10 cellular contexts compared by ENCODE assay signal in the genomic region with DNA sequence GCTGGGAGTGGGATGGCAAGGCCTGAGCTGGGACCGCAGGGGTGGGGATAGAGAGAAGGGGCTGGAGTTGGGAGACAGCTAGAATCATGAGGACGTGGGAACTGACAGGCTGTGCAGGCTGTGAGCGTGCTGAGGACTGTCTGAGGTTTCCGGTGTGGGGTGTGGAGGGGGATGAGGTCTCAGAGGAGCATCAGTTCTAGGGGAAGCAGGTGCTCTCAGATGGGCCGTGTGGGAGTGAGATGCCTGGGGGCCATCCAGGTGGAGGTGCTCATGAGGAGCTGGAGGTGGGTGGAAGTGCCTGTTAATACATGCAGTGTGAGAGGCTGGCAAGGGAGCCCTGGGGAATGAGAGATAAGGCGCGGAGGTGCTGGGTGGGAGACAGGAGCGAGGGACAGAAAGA. TPM values are rescaled to one million over a fixed set of nuclear protein-coding genes. Genes with fewer than 3 reads are reported as not detected.
DNase-seq lines count a peak whose midpoint lies in the region; ATAC-seq and TF ChIP-seq lines count a peak whose summit lies in the region.
"Had no signal": no experiment of that assay in that cellular context is flagged by ENCODE, and none has a peak within 500 bp of the region (broad histone marks: within the 10 kb centered on the region; RNA-seq: fewer than 3 reads in every experiment).

No MANE protein-coding gene starts in this region.

- TF ChIP-seq CTCF in BE2C (IDR thresholded peaks at IDR 0.05; ENCODE audit: low read depth, low read length) (no peak), A673 (conservative IDR thresholded peaks at IDR 0.05; ENCODE audit: low read depth, low read length) (no peak), ovary (IDR thresholded peaks at IDR 0.05) (no peak)

- H3K4me2 ChIP-seq in BLaER1 treated with 17β-estradiol and CSF1 and Interleukin-3, amounts not matched to agents 10 nM and 100 nM: peak overlapping the region; percentile 42 to 92 (median 74); a peak in 20 of 22 replicates

- no peak for TF ChIP-seq EP300 in ovary (IDR thresholded peaks at IDR 0.05)

- ATAC-seq in HG02678 (IDR thresholded peaks at IDR 0.05; ENCODE audit: unreplicated experiment) (peak; percentile 57), HG03439 (IDR thresholded peaks at IDR 0.05; ENCODE audit: unreplicated experiment) (no peak)
- peak; percentile 73 for ATAC-seq in effector memory CD8-positive, alpha-beta T cell (replicated peaks)

- peaks cover 0 to 8% (median 0%) of the 10 kb centered on the region in 11 experiments; a peak in 1 of 22 replicates for H4K20me1 ChIP-seq in BLaER1 treated with 17β-estradiol and CSF1 and Interleukin-3, amounts not matched to agents 10 nM and 100 nM

- peak overlapping the region; percentile 73 to 84 for H3K4me3 Mint-ChIP-seq in effector memory CD8-positive, alpha-beta T cell

- peaks cover 14% of the 10 kb centered on the region for H3K36me3 Mint-ChIP-seq in effector memory CD8-positive, alpha-beta T cell (ENCODE audit: insufficient read depth)
- H3K36me3 Mint-ChIP-seq: IgD-negative memory B cell had no signal

- peak; percentile 55 for DNase-seq in activated CD8-positive, alpha-beta memory T cell treated with anti-CD3 and anti-CD28 coated beads, Interleukin-2, amount 50 U/mL, for 4 hours
- peak; percentile 44 to 53 (median 47) for DNase-seq in effector memory CD8-positive, alpha-beta T cell
- DNase-seq in BE2C (no peak), A673 (ENCODE audit: low spot score) (no peak), ovary (no peak)
- DNase-seq: NCI-H187 treated with DMSO at 0.1 percent for 48 hours had no signal

- no peak for TF ChIP-seq POLR2A in ovary (IDR thresholded peaks at IDR 0.05)

- BruUV-seq in A673 (replicated peaks; lab: Mats Ljungman, UMichigan): no TSS peak

- peaks cover 29 to 91% (median 79%) of the 10 kb centered on the region in 10 experiments for H3K4me1 ChIP-seq in BLaER1 treated with 17β-estradiol and CSF1 and Interleukin-3, amounts not matched to agents 10 nM and 100 nM
- H3K4me1 ChIP-seq in BE2C (no peaks in the 10 kb centered on the region), A673 (ENCODE audit: insufficient read depth, low read length, poor library complexity, severe bottlenecking) (no peaks in the 10 kb centered on the region), ovary (ENCODE audit: insufficient read depth) (no peaks in the 10 kb centered on the region)

- H3K4me3 ChIP-seq in BLaER1 treated with 17β-estradiol and CSF1 and Interleukin-3, amounts not matched to agents 10 nM and 100 nM: no peak overlapping the region
- H3K4me3 ChIP-seq in BE2C (ENCODE audit: low read depth, low read length) (no peak overlapping the region), A673 (ENCODE audit: low read depth, low read length, poor library complexity, severe bottlenecking) (no peak overlapping the region), ovary (no peak overlapping the region)

- CTCF ChIA-PET in A673 (lab: Charles Lee): no interaction called here

- H3K9me3 Mint-ChIP-seq in effector memory CD8-positive, alpha-beta T cell: no peaks in the 10 kb centered on the region
- H3K9me3 Mint-ChIP-seq: IgD-negative memory B cell had no signal

- H3K27me3 Mint-ChIP-seq in effector memory CD8-positive, alpha-beta T cell: no peaks in the 10 kb centered on the region
- H3K27me3 Mint-ChIP-seq: IgD-negative memory B cell had no signal

- no peaks in the 10 kb centered on the region for H3K9me3 ChIP-seq in BLaER1 treated with 17β-estradiol and CSF1 and Interleukin-3, amounts not matched to agents 10 nM and 100 nM (replicated peaks in 1 of 11)
- no peaks in the 10 kb centered on the region for H3K9me3 ChIP-seq in BE2C
- no peaks in the 10 kb centered on the region for H3K9me3 ChIP-seq in A673 (ENCODE audit: low read depth, low read length, poor library complexity, severe bottlenecking)
- no peaks in the 10 kb centered on the region for H3K9me3 ChIP-seq in ovary

- 84 to 92% (median 87%) methylated on average over 8 of the region's 8 CpGs for WGBS in ovary, 3 donors

- peak overlapping the region; percentile 83 to 87 for H3K27ac Mint-ChIP-seq in effector memory CD8-positive, alpha-beta T cell

- intact Hi-C loops in A673 (cut with micrococcal nuclease; ENCODE audit: unreplicated experiment) (no loop called here), ovary (cut with DNase I) (loop anchor here in 1 of 4 donors (5.0 kb wide), 1 partner anchor 96 kb away; a partner anchor contains a TSS)

- peak overlapping the region in 3 of 11 experiments; percentile 33 to 44 (median 37); a peak in 5 of 22 replicates for H3K9ac ChIP-seq in BLaER1 treated with 17β-estradiol and CSF1 and Interleukin-3, amounts not matched to agents 10 nM and 100 nM

- peaks cover 20 to 26% of the 10 kb centered on the region in 2 donors for H3K4me1 Mint-ChIP-seq in effector memory CD8-positive, alpha-beta T cell (ENCODE audit: low read depth in 2 of 2)

- H3K27ac ChIP-seq in BLaER1 treated with 17β-estradiol and CSF1 and Interleukin-3, amounts not matched to agents 10 nM and 100 nM: peak overlapping the region in 3 of 11 experiments; percentile 37 to 47 (median 42); a peak in 6 of 22 replicates
- H3K27ac ChIP-seq in A673 (ENCODE audit: low read depth, low read length, poor library complexity, severe bottlenecking): no peak overlapping the region
- no peak overlapping the region for H3K27ac ChIP-seq in ovary

- no peaks in the 10 kb centered on the region for H3K36me3 ChIP-seq in BLaER1 treated with 17β-estradiol and CSF1 and Interleukin-3, amounts not matched to agents 10 nM and 100 nM
- H3K36me3 ChIP-seq in BE2C: no peaks in the 10 kb centered on the region
- H3K36me3 ChIP-seq in A673 (ENCODE audit: insufficient read depth, low read length, poor library complexity, severe bottlenecking): no peaks in the 10 kb centered on the region
- no peaks in the 10 kb centered on the region for H3K36me3 ChIP-seq in ovary

- POLR2A ChIA-PET in A673 (lab: Charles Lee; ENCODE audit: low non-redundant PET): no interaction called here

- peaks cover 0 to 17% (median 0%) of the 10 kb centered on the region in 11 experiments; a peak in 4 of 22 replicates for H3K27me3 ChIP-seq in BLaER1 treated with 17β-estradiol and CSF1 and Interleukin-3, amounts not matched to agents 10 nM and 100 nM
- no peaks in the 10 kb centered on the region for H3K27me3 ChIP-seq in BE2C
- no peaks in the 10 kb centered on the region for H3K27me3 ChIP-seq in A673 (replicated peaks; ENCODE audit: insufficient read depth, low read depth, low read length, poor library complexity)
- H3K27me3 ChIP-seq in ovary: no peaks in the 10 kb centered on the region

RNA-seq across cellular contexts. Expression of a gene that starts 27.2 kb away (rescaled TPM):
- 1.8 TPM for polyA plus RNA-seq in BE2C (2012; ENCODE audit: insufficient read depth, insufficient read length, low read depth)
- total RNA-seq in A673 (2021): 30.1 and 31.4 TPM in 2 replicates
- total RNA-seq in ovary: under 1 TPM in 6 of 7 donors, not detected in 1; 0.10 to 0.92 (median 0.25) TPM
- under 1 TPM; 0.15 to 0.38 TPM for polyA plus RNA-seq in ovary

RNA-seq across cellular contexts. Expression of a gene that starts 50.1 kb away (rescaled TPM):
- polyA plus RNA-seq in BE2C (2012; ENCODE audit: insufficient read depth, insufficient read length, low read depth): 26.4 TPM
- total RNA-seq in A673 (2021): 52.0 and 60.2 TPM in 2 replicates
- total RNA-seq in ovary: 10 to 100 TPM; 13.3 to 22.3 (median 16.5) TPM
- 10 to 100 TPM; 21.6 to 27.0 TPM for polyA plus RNA-seq in ovary

RNA-seq across cellular contexts. Expression of a gene that starts 55.0 kb away (rescaled TPM):
- 29.6 TPM for polyA plus RNA-seq in BE2C (2012; ENCODE audit: insufficient read depth, insufficient read length, low read depth)
- 0.45 and 1.4 TPM in 2 replicates for total RNA-seq in A673 (2021)
- 1 to 10 TPM in 2 of 7 donors, under 1 TPM in 5; 0.15 to 1.1 (median 0.61) TPM for total RNA-seq in ovary
- polyA plus RNA-seq in ovary: under 1 TPM; 0.23 to 0.63 TPM

Comparison
In these comparisons a context has a peak if more than half of its experiments do, and no peak if none do; other contexts are left out.
1. DNase-seq: peak in activated CD8-positive, alpha-beta memory T cell treated with anti-CD3 and anti-CD28 coated beads, Interleukin-2, amount 50 U/mL, for 4 hours (single experiment) and effector memory CD8-positive, alpha-beta T cell (3 of 3); none in BE2C (single experiment), A673 (single experiment) and ovary (0 of 5).
2. RNA of a gene that starts 27.2 kb away (total RNA-seq): 30.1 to 31.4 TPM in A673; 0.10 to 0.92 TPM in ovary; every median in the first group is over 10 times any median in the second.